Comparison of ENCODE assay signal across 24 cellular contexts in the genomic region with DNA sequence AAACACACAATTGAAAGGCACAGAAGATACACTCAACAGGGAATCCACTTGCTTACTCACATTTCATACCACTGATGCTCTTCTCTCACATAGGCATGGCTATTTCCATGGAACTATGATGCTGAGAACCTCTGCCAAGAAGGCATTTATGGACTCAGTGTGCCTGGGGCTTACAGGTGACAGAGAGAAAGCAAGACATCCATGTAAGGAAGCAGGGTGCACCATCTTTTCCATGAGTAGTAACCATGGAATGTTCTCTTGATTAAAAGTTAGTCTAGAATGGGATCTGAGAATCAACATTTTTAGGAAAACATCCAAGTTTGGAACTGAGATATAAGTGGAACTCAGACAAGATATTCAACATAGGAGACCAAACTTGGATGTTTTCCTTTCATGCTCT. TPM values are rescaled to one million over a fixed set of nuclear protein-coding genes. Genes with fewer than 3 reads are reported as not detected.
DNase-seq lines count a peak whose midpoint lies in the region; ATAC-seq and TF ChIP-seq lines count a peak whose summit lies in the region.
"Had no signal": no experiment of that assay in that cellular context is flagged by ENCODE, and none has a peak within 500 bp of the region (broad histone marks: within the 10 kb centered on the region; RNA-seq: fewer than 3 reads in every experiment).

No MANE protein-coding gene starts in this region.

- no peak for TF ChIP-seq CTCF in right atrium auricular region (IDR thresholded peaks at IDR 0.05)
- TF ChIP-seq CTCF in foreskin keratinocyte (conservative IDR thresholded peaks at IDR 0.05): no peak
- TF ChIP-seq CTCF in WTC11 (IDR thresholded peaks at IDR 0.05): no peak
- no peak for TF ChIP-seq CTCF in GM23338 (conservative IDR thresholded peaks at IDR 0.05; ENCODE audit: low read depth in 2 of 2)

- H3K9me3 Mint-ChIP-seq in WTC11 (peaks cover 7% of the 10 kb centered on the region; the same call in 1 of the 2 replicates), GM23338 (no peaks in the 10 kb centered on the region)
- H3K9me3 Mint-ChIP-seq: activated naive CD8-positive, alpha-beta T cell treated with anti-CD3 and anti-CD28 coated beads, Interleukin-2, amount 10 ng/mL, durations not matched to agents 7 days and 5 days; activated T-helper 2 cell treated with anti-CD3 and anti-CD28 coated beads, Interferon-gamma antibody, Interleukin-2, Interleukin-4, amounts not matched to agents 10 μg/mL and 5 μg/mL and 100 μg/mL, durations not matched to agents 14 hours and 24 hours and 36 hours; CD8-positive, alpha-beta T cell; memory B cell; stimulated activated naive CD8-positive, alpha-beta T cell treated with anti-CD3 and anti-CD28 coated beads, Interleukin-15, amount 100 ng/mL, for 72 hours; type B pancreatic cell had no signal

- H3K4me1 ChIP-seq in right atrium auricular region: no peaks in the 10 kb centered on the region
- no peaks in the 10 kb centered on the region for H3K4me1 ChIP-seq in foreskin keratinocyte
- peaks cover 6% of the 10 kb centered on the region; the same call in 1 of the 2 replicates for H3K4me1 ChIP-seq in GM23338 (ENCODE audit: insufficient read depth)

- H3K9me3 ChIP-seq in right atrium auricular region: no peaks in the 10 kb centered on the region

- H3K4me2 ChIP-seq in GM23338: no peak overlapping the region

- no peak for ATAC-seq in Right ventricle myocardium superior (ENCODE audit: poor library complexity)
- ATAC-seq in foreskin keratinocyte: peak; percentile 54
- no peak for ATAC-seq in WTC11
- ATAC-seq in HG03520 (IDR thresholded peaks at IDR 0.05; ENCODE audit: unreplicated experiment): no peak
- ATAC-seq in GM23338: no peak
- no peak for ATAC-seq in GM19395 (IDR thresholded peaks at IDR 0.05; ENCODE audit: unreplicated experiment)
- ATAC-seq: CD8-positive, alpha-beta T cell; naive thymus-derived CD4-positive, alpha-beta T cell; stimulated activated naive CD8-positive, alpha-beta T cell treated with anti-CD3 and anti-CD28 coated beads, Interleukin-15, amount 100 ng/mL, for 72 hours had no signal

- intact Hi-C loops in Right ventricle myocardium superior (cut with DNase I): no loop called here

- POLR2A ChIA-PET in WTC11 (lab: Charles Lee): no interaction called here

- H3K9me2 ChIP-seq in GM23338 (ENCODE audit: insufficient read depth): no peaks in the 10 kb centered on the region; the same call in 1 of the 2 replicates

- H3K4me3 ChIP-seq in right atrium auricular region (no peak overlapping the region), GM23338 (no peak overlapping the region)

- H4K20me1 ChIP-seq in GM23338 (replicated peaks; ENCODE audit: insufficient read depth): no peaks in the 10 kb centered on the region

- no peaks in the 10 kb centered on the region for H3K36me3 ChIP-seq in right atrium auricular region
- no peaks in the 10 kb centered on the region for H3K36me3 ChIP-seq in GM23338 (ENCODE audit: insufficient read depth)

- no peaks in the 10 kb centered on the region for H3F3A ChIP-seq in GM23338 (replicated peaks; ENCODE audit: low read depth)

- H3K27ac Mint-ChIP-seq in WTC11 (no peak overlapping the region), GM23338 (no peak overlapping the region)
- H3K27ac Mint-ChIP-seq: activated naive CD8-positive, alpha-beta T cell treated with anti-CD3 and anti-CD28 coated beads, Interleukin-2, amount 10 ng/mL, durations not matched to agents 7 days and 5 days; activated T-helper 2 cell treated with anti-CD3 and anti-CD28 coated beads, Interferon-gamma antibody, Interleukin-2, Interleukin-4, amounts not matched to agents 10 μg/mL and 5 μg/mL and 100 μg/mL, durations not matched to agents 14 hours and 24 hours and 36 hours; CD8-positive, alpha-beta T cell; memory B cell; naive thymus-derived CD4-positive, alpha-beta T cell; type B pancreatic cell had no signal

- H3K27me3 Mint-ChIP-seq in WTC11 (ENCODE audit: low read depth) (no peaks in the 10 kb centered on the region), GM23338 (ENCODE audit: insufficient read depth, low read depth, poor library complexity) (peaks cover 7% of the 10 kb centered on the region)
- H3K27me3 Mint-ChIP-seq: activated naive CD8-positive, alpha-beta T cell treated with anti-CD3 and anti-CD28 coated beads, Interleukin-2, amount 10 ng/mL, durations not matched to agents 7 days and 5 days; memory B cell; type B pancreatic cell had no signal

- CTCF ChIA-PET in WTC11 (lab: Charles Lee): no interaction called here

- H3K27me3 ChIP-seq in right atrium auricular region: no peaks in the 10 kb centered on the region
- H3K27me3 ChIP-seq in foreskin keratinocyte: no peaks in the 10 kb centered on the region
- H3K27me3 ChIP-seq in GM23338 (ENCODE audit: insufficient read depth): no peaks in the 10 kb centered on the region

- H3K4me3 Mint-ChIP-seq in WTC11 (no peak overlapping the region), GM23338 (no peak overlapping the region)
- H3K4me3 Mint-ChIP-seq: activated naive CD8-positive, alpha-beta T cell treated with anti-CD3 and anti-CD28 coated beads, Interleukin-2, amount 10 ng/mL, durations not matched to agents 7 days and 5 days; CD8-positive, alpha-beta T cell; memory B cell; naive thymus-derived CD4-positive, alpha-beta T cell; stimulated activated naive CD8-positive, alpha-beta T cell treated with anti-CD3 and anti-CD28 coated beads, Interleukin-15, amount 100 ng/mL, for 72 hours; type B pancreatic cell had no signal

- no peak overlapping the region for H2AFZ ChIP-seq in GM23338

- DNase-seq in right atrium auricular region (ENCODE audit: low spot score) (no peak), Right ventricle myocardium superior (no peak), astrocyte of the hippocampus (ENCODE audit: low read depth, low spot score) (peak; percentile 66), foreskin keratinocyte (peak; percentile 46 to 73), WTC11 (ENCODE audit: low spot score) (no peak), GM23338 (ENCODE audit: low spot score) (no peak)
- DNase-seq: activated CD4-positive, alpha-beta T cell treated with anti-CD3 and anti-CD28 coated beads for 4 hours; activated naive CD8-positive, alpha-beta T cell treated with anti-CD3 and anti-CD28 coated beads, Interleukin-2, amount 10 ng/mL, durations not matched to agents 7 days and 5 days; caudate nucleus; CD8-positive, alpha-beta T cell; DMS53; effector CD8-positive, alpha-beta T cell; islet precursor cell; naive thymus-derived CD4-positive, alpha-beta T cell; NCI-H524 treated with DMSO at 0.1 percent for 48 hours; stimulated activated CD4-positive, alpha-beta T cell treated with anti-CD3 and anti-CD28 coated beads, Interleukin-4, amount 100 ng/mL, for 1 hour; stimulated activated naive CD8-positive, alpha-beta T cell treated with anti-CD3 and anti-CD28 coated beads, Interleukin-15, amount 100 ng/mL, for 72 hours had no signal

- H3K27ac ChIP-seq in right atrium auricular region (peak overlapping the region; percentile 10 to 51), foreskin keratinocyte (no peak overlapping the region), GM23338 (ENCODE audit: low read depth) (no peak overlapping the region)

- no peaks in the 10 kb centered on the region for H3K36me3 Mint-ChIP-seq in WTC11
- H3K36me3 Mint-ChIP-seq in GM23338 (ENCODE audit: low read depth): no peaks in the 10 kb centered on the region
- H3K36me3 Mint-ChIP-seq: activated naive CD8-positive, alpha-beta T cell treated with anti-CD3 and anti-CD28 coated beads, Interleukin-2, amount 10 ng/mL, durations not matched to agents 7 days and 5 days; CD8-positive, alpha-beta T cell; memory B cell; naive thymus-derived CD4-positive, alpha-beta T cell; type B pancreatic cell had no signal

- H3K79me2 ChIP-seq in GM23338 (replicated peaks; ENCODE audit: insufficient read depth): no peaks in the 10 kb centered on the region

- H3K4me1 Mint-ChIP-seq in WTC11 (peaks cover 17% of the 10 kb centered on the region), GM23338 (peaks cover 10% of the 10 kb centered on the region; the same call in 2 of the 3 replicates)
- H3K4me1 Mint-ChIP-seq: naive thymus-derived CD4-positive, alpha-beta T cell; stimulated activated naive CD8-positive, alpha-beta T cell treated with anti-CD3 and anti-CD28 coated beads, Interleukin-15, amount 100 ng/mL, for 72 hours had no signal

TF ChIP-seq in WTC11, 78 proteins besides CTCF, POLR2A, EP300 and RAD21:
- TF ChIP-seq JUN (CRISPR knock-in tag; IDR thresholded peaks at IDR 0.05): no peak
- TF ChIP-seq CBFB (CRISPR knock-in tag; IDR thresholded peaks at IDR 0.05; ENCODE audit: low read depth): no peak

TF ChIP-seq in GM23338, 12 proteins besides CTCF, POLR2A, EP300 and RAD21 (continues in another document):
- no peak for TF ChIP-seq EZH2 (IDR thresholded peaks at IDR 0.05; ENCODE audit: low read depth, unreplicated experiment)
- TF ChIP-seq JUNB (IDR thresholded peaks at IDR 0.05; ENCODE audit: unreplicated experiment): no peak
- TF ChIP-seq, protein P1, sequence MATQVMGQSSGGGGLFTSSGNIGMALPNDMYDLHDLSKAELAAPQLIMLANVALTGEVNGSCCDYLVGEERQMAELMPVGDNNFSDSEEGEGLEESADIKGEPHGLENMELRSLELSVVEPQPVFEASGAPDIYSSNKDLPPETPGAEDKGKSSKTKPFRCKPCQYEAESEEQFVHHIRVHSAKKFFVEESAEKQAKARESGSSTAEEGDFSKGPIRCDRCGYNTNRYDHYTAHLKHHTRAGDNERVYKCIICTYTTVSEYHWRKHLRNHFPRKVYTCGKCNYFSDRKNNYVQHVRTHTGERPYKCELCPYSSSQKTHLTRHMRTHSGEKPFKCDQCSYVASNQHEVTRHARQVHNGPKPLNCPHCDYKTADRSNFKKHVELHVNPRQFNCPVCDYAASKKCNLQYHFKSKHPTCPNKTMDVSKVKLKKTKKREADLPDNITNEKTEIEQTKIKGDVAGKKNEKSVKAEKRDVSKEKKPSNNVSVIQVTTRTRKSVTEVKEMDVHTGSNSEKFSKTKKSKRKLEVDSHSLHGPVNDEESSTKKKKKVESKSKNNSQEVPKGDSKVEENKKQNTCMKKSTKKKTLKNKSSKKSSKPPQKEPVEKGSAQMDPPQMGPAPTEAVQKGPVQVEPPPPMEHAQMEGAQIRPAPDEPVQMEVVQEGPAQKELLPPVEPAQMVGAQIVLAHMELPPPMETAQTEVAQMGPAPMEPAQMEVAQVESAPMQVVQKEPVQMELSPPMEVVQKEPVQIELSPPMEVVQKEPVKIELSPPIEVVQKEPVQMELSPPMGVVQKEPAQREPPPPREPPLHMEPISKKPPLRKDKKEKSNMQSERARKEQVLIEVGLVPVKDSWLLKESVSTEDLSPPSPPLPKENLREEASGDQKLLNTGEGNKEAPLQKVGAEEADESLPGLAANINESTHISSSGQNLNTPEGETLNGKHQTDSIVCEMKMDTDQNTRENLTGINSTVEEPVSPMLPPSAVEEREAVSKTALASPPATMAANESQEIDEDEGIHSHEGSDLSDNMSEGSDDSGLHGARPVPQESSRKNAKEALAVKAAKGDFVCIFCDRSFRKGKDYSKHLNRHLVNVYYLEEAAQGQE (IDR thresholded peaks at IDR 0.05; ENCODE audit: unreplicated experiment): no peak

RNA-seq across cellular contexts. Expression of a gene that starts 52.5 kb away (rescaled TPM):
- total RNA-seq in right atrium auricular region (under 1 TPM in 1 of 2 donors, not detected in 1; 0.26 TPM), Right ventricle myocardium superior (0.19 TPM), foreskin keratinocyte (7.9 and 15.2 TPM in 2 replicates), WTC11 (2021) (14.6 to 23.0 TPM (median 22.4 TPM) in 3 replicates)
- polyA plus RNA-seq in foreskin keratinocyte (0.91 and 1.8 TPM in 2 replicates), GM23338 (2016; fragmentation: Nextera tagmentation; extraction: Ambion mirVana) (3.4 and 5.2 TPM in 2 replicates)
- 13.4 and 14.2 TPM in 2 replicates for total RNA-seq in GM23338 (2014; rRNA removed; shearing (Covaris generic))
- total RNA-seq: activated T-helper 2 cell treated with anti-CD3 and anti-CD28 coated beads, Interferon-gamma antibody, Interleukin-2, Interleukin-4, amounts not matched to agents 10 μg/mL and 5 μg/mL and 100 μg/mL, durations not matched to agents 14 hours and 24 hours and 36 hours; HT1080; skeletal muscle tissue had no signal

Comparison
In these comparisons a context has a peak if more than half of its experiments do, and no peak if none do; other contexts are left out.
1. DNase-seq: peak in astrocyte of the hippocampus (single experiment) and foreskin keratinocyte (2 of 2); none in right atrium auricular region (single experiment), Right ventricle myocardium superior (single experiment), WTC11 (single experiment) and GM23338 (single experiment).
2. H3K27ac ChIP-seq: peak in right atrium auricular region (2 of 2); none in foreskin keratinocyte (single experiment) and GM23338 (single experiment).